Comparison of ENCODE assay signal across 1 cellular context in the genomic region with DNA sequence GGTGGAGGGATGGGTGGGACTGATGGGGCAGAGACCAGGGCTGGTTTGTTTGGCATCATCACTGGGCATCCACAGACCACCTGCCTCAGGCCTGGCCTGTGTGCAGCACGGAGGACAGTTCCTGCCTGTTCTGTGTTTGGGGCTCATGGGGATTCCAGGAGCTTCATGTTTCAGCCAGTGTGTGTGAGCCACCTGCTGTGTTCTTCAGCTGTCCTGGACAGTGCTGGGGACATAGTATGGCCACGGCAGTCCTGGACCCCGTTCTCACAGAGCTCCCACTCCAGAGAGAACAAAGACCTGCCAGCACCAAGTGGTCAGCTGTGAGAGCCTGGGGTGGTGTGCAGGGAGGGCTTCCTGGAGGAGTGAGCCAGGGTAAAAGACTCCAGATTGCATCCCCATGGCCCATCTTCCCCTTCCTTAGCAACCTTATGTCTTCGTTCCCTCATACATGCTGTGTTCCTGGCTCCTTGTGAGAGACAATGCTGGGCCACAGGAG.
TF ChIP-seq lines count a peak whose summit lies in the region.

No MANE protein-coding gene starts in this region.

TF ChIP-seq in H1, 55 proteins besides CTCF, POLR2A, EP300 and RAD21:
- no peak for TF ChIP-seq KDM4A (IDR thresholded peaks at IDR 0.05; ENCODE audit: low read depth, low read length, severe bottlenecking)
- no peak for TF ChIP-seq NRF1 (IDR thresholded peaks at IDR 0.05; ENCODE audit: low read depth, low read length)
- TF ChIP-seq POLR2AphosphoS5 (IDR thresholded peaks at IDR 0.05; ENCODE audit: low read depth, low read length): peak; percentile 43; the same call in 1 of the 2 replicates
- no peak for TF ChIP-seq BCL11A (IDR thresholded peaks at IDR 0.05; ENCODE audit: low read depth in 2 of 2, low read length in 2 of 2)
- TF ChIP-seq TEAD4 (IDR thresholded peaks at IDR 0.05; ENCODE audit: low read depth, low read length): no peak
